Comparison of ENCODE assay signal across 1 cellular context in genomic region chr2:119650206-119650605, GRCh38.
TF ChIP-seq lines count a peak whose summit lies in the region.

No MANE protein-coding gene starts in this region.

TF ChIP-seq in endothelial cell of umbilical vein, 7 proteins besides CTCF, POLR2A, EP300 and RAD21 (continued from another document):
- TF ChIP-seq MAX (IDR thresholded peaks at IDR 0.05; ENCODE audit: insufficient read depth, insufficient read length): no peak
